Comparison of ENCODE assay signal across 1 cellular context in genomic region chr17:81920612-81921530, GRCh38.
TF ChIP-seq lines count a peak whose summit lies in the region.

No MANE protein-coding gene starts in this region.

TF ChIP-seq in WTC11, 78 proteins besides CTCF, POLR2A, EP300 and RAD21 (continued from another document):
- TF ChIP-seq, protein P1, sequence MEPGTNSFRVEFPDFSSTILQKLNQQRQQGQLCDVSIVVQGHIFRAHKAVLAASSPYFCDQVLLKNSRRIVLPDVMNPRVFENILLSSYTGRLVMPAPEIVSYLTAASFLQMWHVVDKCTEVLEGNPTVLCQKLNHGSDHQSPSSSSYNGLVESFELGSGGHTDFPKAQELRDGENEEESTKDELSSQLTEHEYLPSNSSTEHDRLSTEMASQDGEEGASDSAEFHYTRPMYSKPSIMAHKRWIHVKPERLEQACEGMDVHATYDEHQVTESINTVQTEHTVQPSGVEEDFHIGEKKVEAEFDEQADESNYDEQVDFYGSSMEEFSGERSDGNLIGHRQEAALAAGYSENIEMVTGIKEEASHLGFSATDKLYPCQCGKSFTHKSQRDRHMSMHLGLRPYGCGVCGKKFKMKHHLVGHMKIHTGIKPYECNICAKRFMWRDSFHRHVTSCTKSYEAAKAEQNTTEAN (CRISPR knock-in tag; IDR thresholded peaks at IDR 0.05), result no peak
- no peak for TF ChIP-seq NFYB (CRISPR knock-in tag; conservative IDR thresholded peaks at IDR 0.05; ENCODE audit: low read depth)
- no peak for TF ChIP-seq USF1 (CRISPR knock-in tag; IDR thresholded peaks at IDR 0.05)
- no peak for TF ChIP-seq HMGA2 (CRISPR knock-in tag; IDR thresholded peaks at IDR 0.05)
- TF ChIP-seq, protein P2, sequence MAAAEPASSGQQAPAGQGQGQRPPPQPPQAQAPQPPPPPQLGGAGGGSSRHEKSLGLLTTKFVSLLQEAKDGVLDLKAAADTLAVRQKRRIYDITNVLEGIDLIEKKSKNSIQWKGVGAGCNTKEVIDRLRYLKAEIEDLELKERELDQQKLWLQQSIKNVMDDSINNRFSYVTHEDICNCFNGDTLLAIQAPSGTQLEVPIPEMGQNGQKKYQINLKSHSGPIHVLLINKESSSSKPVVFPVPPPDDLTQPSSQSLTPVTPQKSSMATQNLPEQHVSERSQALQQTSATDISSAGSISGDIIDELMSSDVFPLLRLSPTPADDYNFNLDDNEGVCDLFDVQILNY (CRISPR knock-in tag; IDR thresholded peaks at IDR 0.05), result no peak
- no peak for TF ChIP-seq ELF4 (CRISPR knock-in tag; IDR thresholded peaks at IDR 0.05; ENCODE audit: low read depth)
- TF ChIP-seq ATF1 (CRISPR knock-in tag; IDR thresholded peaks at IDR 0.05), result no peak
- no peak for TF ChIP-seq ZNF512 (CRISPR knock-in tag; IDR thresholded peaks at IDR 0.05; ENCODE audit: borderline replicate concordance)
- TF ChIP-seq ZNF671 (CRISPR knock-in tag; IDR thresholded peaks at IDR 0.05), result no peak
- no peak for TF ChIP-seq ZNF232 (CRISPR knock-in tag; IDR thresholded peaks at IDR 0.05)
- no peak for TF ChIP-seq PRRX2 (CRISPR knock-in tag; IDR thresholded peaks at IDR 0.05)
